33 cellular contexts compared by ENCODE assay signal in the genomic region with DNA sequence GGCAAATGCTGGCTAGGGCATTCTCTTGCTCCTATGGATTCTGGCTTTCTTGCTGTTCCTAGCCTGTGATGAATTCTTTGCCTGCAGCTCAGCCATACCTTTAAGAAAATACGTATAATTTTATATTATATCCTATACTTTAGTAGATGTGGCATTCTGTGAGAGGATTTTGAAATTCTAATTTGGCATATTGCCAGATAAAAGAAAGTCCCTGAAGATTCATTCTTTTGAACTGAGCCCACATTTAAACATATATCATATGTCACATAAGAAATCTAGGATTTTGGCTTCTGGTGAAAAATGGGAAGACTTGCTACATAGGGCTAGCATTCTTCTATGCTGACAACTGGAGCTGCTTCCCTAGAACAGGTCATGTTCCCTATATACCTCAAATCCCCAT.
"Had no signal": no experiment of that assay in that cellular context is flagged by ENCODE, and none has a peak within 500 bp of the region (broad histone marks: within the 10 kb centered on the region; RNA-seq: fewer than 3 reads in every experiment).

No MANE protein-coding gene starts in this region.

- H3K9me3 ChIP-seq: adrenal gland, body of pancreas had no signal

- H3K4me3 ChIP-seq: adrenal gland, body of pancreas, breast epithelium had no signal

- H3K27ac ChIP-seq: adrenal gland, body of pancreas, brain microvascular endothelial cell, breast epithelium, VCaP had no signal

- H3K4me1 ChIP-seq: adrenal gland, body of pancreas, breast epithelium had no signal

- H3K27me3 ChIP-seq: adrenal gland, body of pancreas, brain microvascular endothelial cell, breast epithelium had no signal

- H3K36me3 ChIP-seq: adrenal gland, brain microvascular endothelial cell, breast epithelium had no signal

- FAIRE-seq: astrocyte, TTC549 had no signal

- DNase-seq: activated B cell treated with CpG ODN at 0.5 μM for 24 hours; activated CD4-positive, alpha-beta memory T cell treated with anti-CD3 and anti-CD28 coated beads for 36 hours; activated CD4-positive, alpha-beta T cell treated with anti-CD3 and anti-CD28 coated beads for 4 hours; activated CD4-positive, alpha-beta T cell treated with anti-CD3 and anti-CD28 coated beads, Interleukin-2, amount 50 U/mL, for 1 hour; activated CD4-positive, alpha-beta T cell treated with anti-CD3 and anti-CD28 coated beads, Interleukin-2, amount 50 U/mL, for 4 hours; activated CD4-positive, CD25-positive, alpha-beta regulatory T cell treated with anti-CD3 and anti-CD28 coated beads, Interleukin-2, amount 50 U/mL, for 72 hours; activated CD8-positive, alpha-beta memory T cell treated with anti-CD3 and anti-CD28 coated beads, Interleukin-2, amount 50 U/mL, for 4 hours; activated CD8-positive, alpha-beta T cell treated with anti-CD3 and anti-CD28 coated beads for 36 hours; activated effector memory CD4-positive, alpha-beta T cell treated with anti-CD3 and anti-CD28 coated beads, Interleukin-2, amount 50 U/mL, for 16 hours; activated gamma-delta T cell treated with Interleukin-2 at 50 U/mL for 16 hours; activated naive CD4-positive, alpha-beta T cell; activated naive CD4-positive, alpha-beta T cell treated with anti-CD3 and anti-CD28 coated beads for 36 hours; activated naive CD4-positive, alpha-beta T cell treated with anti-CD3 and anti-CD28 coated beads, Interleukin-2, amount 50 U/mL, for 16 hours; activated naive CD8-positive, alpha-beta T cell treated with anti-CD3 and anti-CD28 coated beads for 36 hours; activated T-cell treated with anti-CD3 and anti-CD28 coated beads for 4 hours; activated T-cell treated with anti-CD3 and anti-CD28 coated beads, Interleukin-2, amount 50 U/mL, for 1 hour; activated T-cell treated with anti-CD3 and anti-CD28 coated beads, Interleukin-2, amount 50 U/mL, for 4 hours; activated T-cell treated with anti-CD3 and anti-CD28 coated beads, Interleukin-2, amount 50 U/mL, for 72 hours; adrenal gland; amniotic stem cell; aorta; body of pancreas; brain microvascular endothelial cell; central memory CD4-positive, alpha-beta T cell; T-helper 1 cell; T-helper 2 cell; T-helper 9 cell had no signal

- ATAC-seq: activated CD8-positive, alpha-beta T cell treated with anti-CD3 and anti-CD28 coated beads for 36 hours; activated naive CD4-positive, alpha-beta T cell treated with anti-CD3 and anti-CD28 coated beads, Interleukin-2, amount 50 U/mL, for 72 hours; activated T-cell treated with anti-CD3 and anti-CD28 coated beads, Interleukin-2, amount 50 U/mL, for 4 hours; activated T-cell treated with anti-CD3 and anti-CD28 coated beads, Interleukin-2, amount 50 U/mL, for 72 hours; activated T-helper 17 cell treated with anti-CD3 and anti-CD28 coated beads, Interleukin-2, amount 50 U/mL, for 72 hours; body of pancreas had no signal
